In genomic region chr3:11154953-11155325, GRCh38 we compare ENCODE assay signal across 9 cellular contexts. TPM values are rescaled to one million over a fixed set of nuclear protein-coding genes. Genes with fewer than 3 reads are reported as not detected.
DNase-seq lines count a peak whose midpoint lies in the region; ATAC-seq, FAIRE-seq and TF ChIP-seq lines count a peak whose summit lies in the region.
"Had no signal": no experiment of that assay in that cellular context is flagged by ENCODE, and none has a peak within 500 bp of the region (broad histone marks: within the 10 kb centered on the region; RNA-seq: fewer than 3 reads in every experiment).

No MANE protein-coding gene starts in this region.

- CTCF ChIA-PET in A549 (lab: Yijun Ruan, JAX), result interaction anchor here (0.6 to 13.0 kb wide), 57 partner anchors 9 to 813 kb away, joined by 3 to 142 read pairs (median 5); partner anchors contain the start of gene ATG7

- TF ChIP-seq POLR2A in A549 (IDR thresholded peaks at IDR 0.05; ENCODE audit: low read length), result no peak

- TF ChIP-seq RAD21 in A549 (conservative IDR thresholded peaks at IDR 0.05 in 1 of 2, IDR thresholded peaks at IDR 0.05 in 1 of 2), result no peak

- H3K4me1 ChIP-seq in A549 (peaks cover 6% of the 10 kb centered on the region; the same call in 2 of the 3 replicates), endodermal cell (ENCODE audit: control insufficient read depth, insufficient read depth, low read length) (no peaks in the 10 kb centered on the region)

- H3K9me3 ChIP-seq in A549 (no peaks in the 10 kb centered on the region), endodermal cell (ENCODE audit: control insufficient read depth, low read length) (no peaks in the 10 kb centered on the region)

- H3K27me3 Mint-ChIP-seq in IgD-negative memory B cell (peaks cover 61% of the 10 kb centered on the region), endodermal cell (ENCODE audit: insufficient read depth) (peaks cover 73% of the 10 kb centered on the region), naive B cell (peaks cover 44 to 58% (median 49%) of the 10 kb centered on the region in 3 donors)

- ATAC-seq in A549 (peak; percentile 66 to 73), naive B cell (ENCODE audit: low read depth in 2 of 2) (peak in 1 of 2 donors; percentile 24), GM21576 (IDR thresholded peaks at IDR 0.05; ENCODE audit: unreplicated experiment) (no peak), HG03521 (IDR thresholded peaks at IDR 0.05; ENCODE audit: unreplicated experiment) (no peak)

- H3K36me3 ChIP-seq in endodermal cell (ENCODE audit: control insufficient read depth, insufficient read depth, low read length), result no peaks in the 10 kb centered on the region

- H3K9me3 Mint-ChIP-seq in IgD-negative memory B cell, result no peaks in the 10 kb centered on the region
- H3K9me3 Mint-ChIP-seq in endodermal cell, result no peaks in the 10 kb centered on the region
- H3K9me3 Mint-ChIP-seq in naive B cell, result no peaks in the 10 kb centered on the region

- H3K27me3 ChIP-seq in endodermal cell (ENCODE audit: control insufficient read depth, insufficient read depth, low read length, poor library complexity, severe bottlenecking), result peaks cover 70% of the 10 kb centered on the region

- H3K27ac Mint-ChIP-seq in IgD-negative memory B cell (no peak overlapping the region), endodermal cell (peak overlapping the region; percentile 56), naive B cell (no peak overlapping the region)

- no peak for DNase-seq in A549 (ENCODE audit: low read depth in 1 of 2, low spot score in 1 of 2)
- peak; percentile 79 for DNase-seq in endodermal cell
- DNase-seq in naive B cell, result no peak
- no peak for DNase-seq in activated CD8-positive, alpha-beta memory T cell treated with anti-CD3 and anti-CD28 coated beads for 24 hours
- no peak for DNase-seq in activated gamma-delta T cell treated with Interleukin-2 at 50 U/mL for 16 hours
- DNase-seq: GDM1 had no signal

- H3K27ac ChIP-seq in A549 (peak overlapping the region; percentile 66 to 83), endodermal cell (ENCODE audit: low read depth, low read length) (no peak overlapping the region)

- POLR2A ChIA-PET in A549 (lab: Yijun Ruan, JAX), result interaction anchor here (1.0 to 2.1 kb wide), 3 partner anchors 18 to 117 kb away, joined by 3 to 8 read pairs (median 4); partner anchors contain the start of gene ATG7

- H3K4me1 Mint-ChIP-seq in IgD-negative memory B cell (peaks cover 5 to 16% (median 12%) of the 10 kb centered on the region in 3 donors), endodermal cell (peaks cover 12% of the 10 kb centered on the region), naive B cell (peaks cover 12 to 18% (median 15%) of the 10 kb centered on the region in 3 donors)

- H3K4me3 Mint-ChIP-seq in IgD-negative memory B cell (peak overlapping the region; percentile 64 to 93 (median 82)), endodermal cell (peak overlapping the region; percentile 60), naive B cell (peak overlapping the region; percentile 39 to 88 (median 76))

- no peak for FAIRE-seq in A549 (lab: Jason Lieb, UNC)

- peak overlapping the region; percentile 91 for H3K4me2 ChIP-seq in A549

- H3K36me3 Mint-ChIP-seq in IgD-negative memory B cell (no peaks in the 10 kb centered on the region), endodermal cell (ENCODE audit: low read depth) (no peaks in the 10 kb centered on the region), naive B cell (peaks cover 0 to 11% of the 10 kb centered on the region in 2 donors)

- no peak for TF ChIP-seq CTCF in A549 (IDR thresholded peaks at IDR 0.05)
- TF ChIP-seq CTCF in endodermal cell (conservative IDR thresholded peaks at IDR 0.05), result no peak

- H3K9ac ChIP-seq in endodermal cell (ENCODE audit: extremely low read depth, low read length, poor library complexity, severe bottlenecking), result peak overlapping the region; percentile 15

- peak overlapping the region; percentile 56 for H3K4me3 ChIP-seq in A549
- H3K4me3 ChIP-seq in endodermal cell (ENCODE audit: low read length), result peak overlapping the region; percentile 77

- no peak for TF ChIP-seq EP300 in A549 (IDR thresholded peaks at IDR 0.05)

- WGBS in A549 (ENCODE audit: missing lambda C conversion rate), result 3% methylated on average over 10 of the region's 10 CpGs
- 0 to 3% methylated on average over 1 to 10 of the region's 10 CpGs for WGBS in endodermal cell (ENCODE audit: insufficient coverage in 1 of 2, insufficient read length in 1 of 2), 2 experiments

TF ChIP-seq in A549, 52 proteins besides CTCF, POLR2A, EP300 and RAD21:
- TF ChIP-seq ZC3H11A (IDR thresholded peaks at IDR 0.05) (no peak), MAX (IDR thresholded peaks at IDR 0.05) (0 out of 2 replicates have a peak, but pooled peaks have one; percentile 6), RNF2 (IDR thresholded peaks at IDR 0.05; ENCODE audit: borderline replicate concordance, low read depth) (0 out of 2 replicates have a peak, but pooled peaks have one; percentile 3)

RNA-seq across cellular contexts. Expression of gene HRH1, which starts 0.6 kb away (rescaled TPM):
- polyA plus RNA-seq in A549 (2011; rRNA removed), result 4.2 and 4.7 TPM in 2 replicates
- 1.2 and 1.6 TPM in 2 replicates for polyA plus RNA-seq in A549 (2012; cell fraction: cytosol; rRNA removed)
- polyA plus RNA-seq in A549 (2012; cell fraction: nucleus; rRNA removed), result 1.7 and 2.1 TPM in 2 replicates
- polyA plus RNA-seq in A549 (2017; fragmentation: RNase III; extraction: RNeasy Plus Mini Kit Qiagen cat#74134 plus additional on column Dnase treatment), result 3.7 to 4.2 TPM (median 3.7 TPM) in 3 replicates
- 8.4 and 9.8 TPM in 2 replicates for polyA minus RNA-seq in A549 (2011; rRNA and poly(A)+ RNA removed)
- not detected for polyA plus RNA-seq in IgD-negative memory B cell
- total RNA-seq in endodermal cell, result under 1 TPM in 1 of 2 donors, not detected in 1; 0.13 TPM
- 0.21 TPM for polyA plus RNA-seq in endodermal cell (2013, experiment 1 of 2)
- 0.41 TPM for polyA plus RNA-seq in endodermal cell (2013, experiment 2 of 2)
- not detected for polyA plus RNA-seq in naive B cell (ENCODE audit: low read depth in 6 of 6)

Comparison
In these comparisons a context has a peak if more than half of its experiments do, and no peak if none do; other contexts are left out.
1. ATAC-seq: peak in A549 (2 of 2); none in GM21576 (single experiment) and HG03521 (single experiment).
2. Peak in every context shown above with its lines, with median percentiles within 50 percentile points of each other: H3K4me3 Mint-ChIP-seq.